In the genomic region with DNA sequence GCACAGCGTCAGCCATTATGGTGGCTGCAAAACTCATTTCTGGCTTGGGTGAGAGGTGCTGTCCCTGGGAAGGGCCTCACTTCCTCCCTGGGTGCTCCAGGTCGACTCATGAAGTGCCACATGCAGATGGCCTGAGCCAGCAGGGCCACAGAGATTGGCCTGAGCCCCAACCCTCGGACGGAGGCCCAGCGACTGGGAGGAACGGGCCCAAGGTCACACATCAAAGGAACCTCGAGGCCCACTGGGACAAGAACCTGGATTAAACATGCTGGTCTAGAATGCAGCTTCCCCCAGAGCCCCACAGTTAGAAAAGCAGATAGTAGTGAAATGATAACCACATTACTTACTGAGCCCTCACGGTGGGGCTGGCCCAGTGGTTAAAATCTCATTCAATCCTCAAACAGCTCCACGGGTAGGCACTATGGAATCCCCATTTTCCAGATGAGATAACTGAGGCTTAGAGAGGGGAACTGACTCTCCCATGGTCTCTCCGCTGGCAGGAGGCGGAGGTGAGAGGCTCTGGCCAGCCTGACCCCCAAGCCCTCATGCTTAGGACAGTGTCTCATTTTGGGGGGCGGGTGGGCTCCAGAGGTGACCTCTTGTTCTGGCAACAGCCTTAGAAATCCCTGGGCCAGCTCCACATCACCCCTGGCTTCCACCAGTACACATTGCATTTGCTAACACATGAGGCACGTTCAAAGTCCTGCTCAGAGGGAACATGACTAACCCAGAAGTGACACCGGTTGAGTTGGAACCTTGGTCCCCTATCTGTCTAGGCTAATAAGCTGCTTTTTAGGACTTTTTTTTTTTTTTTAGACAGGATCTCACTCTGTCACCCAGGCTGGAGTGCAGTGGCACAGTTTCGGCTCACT, we compare ENCODE assay signal across 27 cellular contexts. TPM values are rescaled to one million over a fixed set of nuclear protein-coding genes. Genes with fewer than 3 reads are reported as not detected.
DNase-seq lines count a peak whose midpoint lies in the region; ATAC-seq, FAIRE-seq and TF ChIP-seq lines count a peak whose summit lies in the region.
"Had no signal": no experiment of that assay in that cellular context is flagged by ENCODE, and none has a peak within 500 bp of the region (broad histone marks: within the 10 kb centered on the region; RNA-seq: fewer than 3 reads in every experiment).

No MANE protein-coding gene starts in this region.

- TF ChIP-seq EP300 in A549 (IDR thresholded peaks at IDR 0.05) (no peak), HepG2 (IDR thresholded peaks at IDR 0.05; ENCODE audit: low read depth in 2 of 2, low read length in 2 of 2) (peak; percentile 51 to 57; a peak in 1 of 4 replicates), HepG2 (CRISPR knock-in tag; IDR thresholded peaks at IDR 0.05; ENCODE audit: borderline replicate concordance) (no peak), suprapubic skin (IDR thresholded peaks at IDR 0.05) (no peak)

- no peak for TF ChIP-seq POLR2A in A549 (IDR thresholded peaks at IDR 0.05; ENCODE audit: low read length)
- TF ChIP-seq POLR2A in HepG2 (IDR thresholded peaks at IDR 0.05; ENCODE audit: insufficient read depth in 1 of 2, low read depth in 2 of 2, low read length in 2 of 2), result 0 out of 4 replicates have a peak, but pooled peaks of 1 of the 2 experiments have one; percentile 9
- TF ChIP-seq POLR2A in suprapubic skin (IDR thresholded peaks at IDR 0.05), result no peak
- TF ChIP-seq POLR2A in gastrocnemius medialis (IDR thresholded peaks at IDR 0.05), result no peak

- no peaks in the 10 kb centered on the region for H3K36me3 Mint-ChIP-seq in HFFc6 (ENCODE audit: low read depth)
- H3K36me3 Mint-ChIP-seq in brain, result peaks cover 38% of the 10 kb centered on the region
- H3K36me3 Mint-ChIP-seq: activated naive CD4-positive, alpha-beta T cell treated with anti-CD3 and anti-CD28 coated beads, Interleukin-2, amount 10 ng/mL, durations not matched to agents 7 days and 5 days had no signal

- no peaks in the 10 kb centered on the region for H4K20me1 ChIP-seq in HepG2 (ENCODE audit: insufficient read depth, low read length)

- TSS peak; percentile 17 for BruUV-seq in HepG2 (replicated peaks; lab: Mats Ljungman, UMichigan)

- no peak for TF ChIP-seq CTCF in A549 (IDR thresholded peaks at IDR 0.05)
- peak; percentile 22; the same call in 1 of the 2 replicates for TF ChIP-seq CTCF in HFFc6 (IDR thresholded peaks at IDR 0.05)
- no peak for TF ChIP-seq CTCF in brain (conservative IDR thresholded peaks at IDR 0.05)
- TF ChIP-seq CTCF in HepG2 (CRISPR knock-in tag; IDR thresholded peaks at IDR 0.05), result peak; percentile 82
- no peak for TF ChIP-seq CTCF in suprapubic skin (IDR thresholded peaks at IDR 0.05)
- no peak for TF ChIP-seq CTCF in gastrocnemius medialis (IDR thresholded peaks at IDR 0.05 in 4 of 5, conservative IDR thresholded peaks at IDR 0.05 in 1 of 5)

- no peak overlapping the region for H3K27ac Mint-ChIP-seq in HFFc6
- H3K27ac Mint-ChIP-seq in brain, result peak overlapping the region in 3 of 5 experiments; percentile 19 to 99 (median 34)
- H3K27ac Mint-ChIP-seq: activated naive CD4-positive, alpha-beta T cell treated with anti-CD3 and anti-CD28 coated beads, Interleukin-2, amount 10 ng/mL, durations not matched to agents 7 days and 5 days; activated T-cell treated with anti-CD3 and anti-CD28 coated beads, Interleukin-2, amount 50 U/mL, for 72 hours; IgD-negative memory B cell; memory B cell had no signal

- in situ Hi-C loops in HepG2 (cut with HindIII; ENCODE audit: extremely low pct_ligation_motif_present, low pct_unique_long_range_greater_than_20kb), result no loop called here
- in situ Hi-C loops in gastrocnemius medialis (cut with MboI; ENCODE audit: low sequenced_read_pairs in 4 of 4), result loop anchor here in 2 of 4 donors (10.0 to 25.0 kb wide), 2 partner anchors 136 to 138 kb away; partner anchors contain the start of gene BLCAP (in 1 of the 2)

- H3K27me3 Mint-ChIP-seq in HFFc6 (ENCODE audit: insufficient read depth) (peaks cover 3% of the 10 kb centered on the region), brain (no peaks in the 10 kb centered on the region)
- H3K27me3 Mint-ChIP-seq: activated naive CD4-positive, alpha-beta T cell treated with anti-CD3 and anti-CD28 coated beads, Interleukin-2, amount 10 ng/mL, durations not matched to agents 7 days and 5 days; IgD-negative memory B cell; memory B cell had no signal

- no peaks in the 10 kb centered on the region for H3K9me3 ChIP-seq in A549
- no peaks in the 10 kb centered on the region for H3K9me3 ChIP-seq in HepG2 (ENCODE audit: low read length)
- H3K9me3 ChIP-seq in suprapubic skin, result no peaks in the 10 kb centered on the region
- H3K9me3 ChIP-seq in gastrocnemius medialis, result no peaks in the 10 kb centered on the region
- H3K9me3 ChIP-seq: BLaER1 treated with 17β-estradiol and CSF1 and Interleukin-3, amounts not matched to agents 10 nM and 100 nM had no signal

- no peak for TF ChIP-seq RAD21 in A549 (conservative IDR thresholded peaks at IDR 0.05 in 1 of 2, IDR thresholded peaks at IDR 0.05 in 1 of 2)
- peak; percentile 84 for TF ChIP-seq RAD21 in HepG2 (CRISPR knock-in tag; IDR thresholded peaks at IDR 0.05)

- H3K9ac ChIP-seq in HepG2 (ENCODE audit: insufficient read depth, low read depth, low read length), result peak overlapping the region; percentile 12
- H3K9ac ChIP-seq: BLaER1 treated with 17β-estradiol and CSF1 and Interleukin-3, amounts not matched to agents 10 nM and 100 nM had no signal

- H3K4me3 Mint-ChIP-seq in HFFc6, result no peak overlapping the region
- no peak overlapping the region for H3K4me3 Mint-ChIP-seq in brain
- H3K4me3 Mint-ChIP-seq: activated naive CD4-positive, alpha-beta T cell treated with anti-CD3 and anti-CD28 coated beads, Interleukin-2, amount 10 ng/mL, durations not matched to agents 7 days and 5 days; activated T-cell treated with anti-CD3 and anti-CD28 coated beads, Interleukin-2, amount 50 U/mL, for 72 hours; memory B cell had no signal

- H3K27ac ChIP-seq in A549, result peak overlapping the region in 1 of 2 experiments; percentile 84; a peak in 3 of 6 replicates
- H3K27ac ChIP-seq in HepG2 (ENCODE audit: extremely low read length, insufficient read depth, low read length), result peak overlapping the region; percentile 67
- no peak overlapping the region for H3K27ac ChIP-seq in suprapubic skin
- no peak overlapping the region for H3K27ac ChIP-seq in gastrocnemius medialis
- H3K27ac ChIP-seq: BLaER1 treated with 17β-estradiol and CSF1 and Interleukin-3, amounts not matched to agents 10 nM and 100 nM; cardiac muscle cell; skin epidermis had no signal

- no peaks in the 10 kb centered on the region for H3K79me2 ChIP-seq in HepG2 (ENCODE audit: insufficient read depth, low read length)

- H3K4me2 ChIP-seq in A549 (no peak overlapping the region), HepG2 (ENCODE audit: low read depth, low read length) (peak overlapping the region; percentile 37)
- H3K4me2 ChIP-seq: BLaER1 treated with 17β-estradiol and CSF1 and Interleukin-3, amounts not matched to agents 10 nM and 100 nM had no signal

- ATAC-seq in A549, result no peak
- ATAC-seq in HepG2, result peak; percentile 88
- ATAC-seq in GM21423 (IDR thresholded peaks at IDR 0.05; ENCODE audit: unreplicated experiment), result no peak
- no peak for ATAC-seq in gastrocnemius medialis
- ATAC-seq in HG03108 (IDR thresholded peaks at IDR 0.05; ENCODE audit: unreplicated experiment), result no peak
- ATAC-seq: activated T-cell treated with anti-CD3 and anti-CD28 coated beads, Interleukin-2, amount 50 U/mL, for 72 hours had no signal

- CTCF ChIA-PET in A549 (lab: Yijun Ruan, JAX) (interaction anchor here (0.6 to 6.4 kb wide), 10 partner anchors 8 to 156 kb away, joined by 3 to 49 read pairs (median 4); partner anchors contain the start of gene SRC), HepG2 (lab: Yijun Ruan, JAX; ENCODE audit: low intra/inter-chr PET ratio, low total read pairs) (interaction anchor here (1.0 to 2.2 kb wide), 2 partner anchors 14 to 130 kb away, joined by 3 to 7 read pairs; no protein-coding TSS in a partner anchor)

- peak in 1 of 2 experiments; percentile 64 for DNase-seq in A549 (ENCODE audit: low read depth in 1 of 2, low spot score in 1 of 2)
- DNase-seq in HFFc6, result no peak
- peak; percentile 99 for DNase-seq in HepG2 (ENCODE audit: low spot score)
- no peak for DNase-seq in suprapubic skin (ENCODE audit: low spot score in 2 of 2)
- no peak for DNase-seq in gastrocnemius medialis
- DNase-seq: ACHN; activated CD4-positive, alpha-beta T cell treated with anti-CD3 and anti-CD28 coated beads for 1 hour; activated naive CD4-positive, alpha-beta T cell treated with anti-CD3 and anti-CD28 coated beads, Interleukin-2, amount 10 ng/mL, durations not matched to agents 7 days and 5 days; activated T-cell treated with anti-CD3 and anti-CD28 coated beads, Interleukin-2, amount 50 U/mL, for 72 hours; amygdala; COR-L47; DMS79; NCI-H1417; NCI-H2081 treated with DMSO at 0.1 percent for 48 hours; NCI-H82; nucleus accumbens; OCI-M1; stimulated activated CD4-positive, alpha-beta T cell treated with anti-CD3 and anti-CD28 coated beads, Interleukin-2, amount 100 ng/mL, for 24 hours had no signal

- no peak for FAIRE-seq in A549 (lab: Jason Lieb, UNC)
- FAIRE-seq in HepG2 (lab: Jason Lieb, UNC), result peak; percentile 100
- FAIRE-seq: endometrium had no signal

- intact Hi-C loops in HepG2 (cut with micrococcal nuclease; ENCODE audit: unreplicated experiment) (loop anchor here (5.0 kb wide), 1 partner anchor 132 kb away; no protein-coding TSS in a partner anchor), gastrocnemius medialis (cut with DNase I; ENCODE audit: low total_unique reads) (no loop called here)

- H3K4me1 ChIP-seq in A549 (peaks cover 37% of the 10 kb centered on the region), HepG2 (ENCODE audit: insufficient read depth, low read length) (peaks cover 56% of the 10 kb centered on the region), suprapubic skin (peaks cover 16% of the 10 kb centered on the region), gastrocnemius medialis (no peaks in the 10 kb centered on the region)

- peaks cover 31 to 62% of the 10 kb centered on the region in 2 experiments for H3K36me3 ChIP-seq in HepG2 (replicated peaks in 1 of 2; ENCODE audit: control insufficient read depth in 1 of 2, insufficient read depth in 2 of 2, low read length in 2 of 2)
- H3K36me3 ChIP-seq in suprapubic skin, result peaks cover 64% of the 10 kb centered on the region
- H3K36me3 ChIP-seq in gastrocnemius medialis, result no peaks in the 10 kb centered on the region

- no peaks in the 10 kb centered on the region for H3K27me3 ChIP-seq in HepG2 (ENCODE audit: control insufficient read depth in 1 of 2, insufficient read depth in 2 of 2, low read length in 2 of 2)
- no peaks in the 10 kb centered on the region for H3K27me3 ChIP-seq in suprapubic skin
- peaks cover 6 to 21% (median 16%) of the 10 kb centered on the region in 3 donors for H3K27me3 ChIP-seq in gastrocnemius medialis
- H3K27me3 ChIP-seq: BLaER1 treated with 17β-estradiol and CSF1 and Interleukin-3, amounts not matched to agents 10 nM and 100 nM; cardiac muscle cell had no signal

- 79% methylated on average over 15 of the region's 15 CpGs for WGBS in A549 (ENCODE audit: missing lambda C conversion rate)
- 24% methylated on average over 15 of the region's 15 CpGs for WGBS in HepG2 (ENCODE audit: low lambda C conversion rate)
- 87% methylated on average over 12 of the region's 15 CpGs for WGBS in suprapubic skin

- H3K4me1 Mint-ChIP-seq in HFFc6 (ENCODE audit: low read depth) (peaks cover 6% of the 10 kb centered on the region; the same call in 1 of the 2 replicates), brain (peaks cover 34% of the 10 kb centered on the region)
- H3K4me1 Mint-ChIP-seq: activated naive CD4-positive, alpha-beta T cell treated with anti-CD3 and anti-CD28 coated beads, Interleukin-2, amount 10 ng/mL, durations not matched to agents 7 days and 5 days; memory B cell had no signal

- H3K9me3 Mint-ChIP-seq in HFFc6, result no peaks in the 10 kb centered on the region
- H3K9me3 Mint-ChIP-seq in brain, result no peaks in the 10 kb centered on the region
- H3K9me3 Mint-ChIP-seq: activated naive CD4-positive, alpha-beta T cell treated with anti-CD3 and anti-CD28 coated beads, Interleukin-2, amount 10 ng/mL, durations not matched to agents 7 days and 5 days; activated T-cell treated with anti-CD3 and anti-CD28 coated beads, Interleukin-2, amount 50 U/mL, for 72 hours; IgD-negative memory B cell; memory B cell had no signal

- H3K4me3 ChIP-seq in A549 (no peak overlapping the region), HepG2 (replicated peaks in 1 of 3; ENCODE audit: insufficient read depth in 1 of 3, low read depth in 2 of 3, low read length in 3 of 3) (0 out of 6 replicates have a peak overlapping the region, but pooled peaks of 1 of the 3 experiments have one; percentile 1), suprapubic skin (no peak overlapping the region), gastrocnemius medialis (no peak overlapping the region)
- H3K4me3 ChIP-seq: BLaER1 treated with 17β-estradiol and CSF1 and Interleukin-3, amounts not matched to agents 10 nM and 100 nM; cardiac muscle cell; skin epidermis had no signal

- POLR2A ChIA-PET in A549 (lab: Yijun Ruan, JAX), result no interaction called here
- POLR2A ChIA-PET in HepG2 (lab: Yijun Ruan, JAX), result interaction anchor here (0.8 to 3.5 kb wide), 9 partner anchors 19 to 139 kb away, joined by 3 to 14 read pairs (median 6); partner anchors contain the start of genes BLCAP and MANBAL

- no peak overlapping the region for H2AFZ ChIP-seq in HepG2 (ENCODE audit: low read length)

RNA-seq across cellular contexts. Expression of gene SRC, which starts 53.0 kb away (rescaled TPM):
- polyA plus RNA-seq in A549 (2011; rRNA removed) (154 and 212 TPM in 2 replicates), A549 (2017; fragmentation: RNase III; extraction: RNeasy Plus Mini Kit Qiagen cat#74134 plus additional on column Dnase treatment) (133 to 139 TPM (median 134 TPM) in 3 replicates), brain (ENCODE audit: insufficient read depth, low read depth, low replicate concordance) (60.3 TPM), HepG2 (2011; rRNA removed) (192 and 229 TPM in 2 replicates)
- polyA plus RNA-seq in A549 (2012; cell fraction: cytosol; rRNA removed), result 122 and 170 TPM in 2 replicates
- polyA plus RNA-seq in A549 (2012; cell fraction: nucleus; rRNA removed), result 500 and 511 TPM in 2 replicates
- 278 and 313 TPM in 2 replicates for polyA minus RNA-seq in A549 (2011; rRNA and poly(A)+ RNA removed)
- 10 to 100 TPM; 22.0 to 35.6 (median 24.6) TPM for total RNA-seq in HFFc6 (2021; fragmentation: NEBNext Ultra II Directional; extraction: Animal tissue kit (Norgen Biotek cat#: 25700))
- total RNA-seq in HepG2 (2016; rRNA removed; fragmentation: Illumina TruSeq; extraction: Trizol) (54.7 and 59.7 TPM in 2 replicates), suprapubic skin (10 to 100 TPM; 18.8 to 39.5 (median 26.0) TPM), gastrocnemius medialis (1 to 10 TPM; 1.0 to 2.3 (median 1.8) TPM)
- 18.4 and 21.0 TPM in 2 replicates for total RNA-seq in HepG2 (2016; cell fraction: cytosol; rRNA removed; fragmentation: Illumina TruSeq; extraction: Trizol; ENCODE audit: low read depth)
- 48.2 and 56.8 TPM in 2 replicates for total RNA-seq in HepG2 (2016; cell fraction: insoluble cytoplasmic fraction; rRNA removed; fragmentation: Illumina TruSeq; extraction: Trizol)
- total RNA-seq in HepG2 (2016; cell fraction: membrane; rRNA removed; fragmentation: Illumina TruSeq; extraction: Trizol), result 25.3 and 30.3 TPM in 2 replicates
- total RNA-seq in HepG2 (2016; cell fraction: nucleus; rRNA removed; fragmentation: Illumina TruSeq; extraction: Trizol), result 60.1 and 65.6 TPM in 2 replicates
- polyA plus RNA-seq in HepG2 (2011; cell fraction: cytosol; rRNA removed), result 97.4 and 112 TPM in 2 replicates
- polyA plus RNA-seq in HepG2 (2011; cell fraction: nucleus; rRNA removed), result 448 and 459 TPM in 2 replicates
- 148 and 158 TPM in 2 replicates for polyA plus RNA-seq in HepG2 (2012)
- polyA plus RNA-seq in HepG2 (2016; cell fraction: cytosol; fragmentation: Illumina TruSeq; extraction: Trizol; ENCODE audit: low read depth), result 3.4 and 4.0 TPM in 2 replicates
- polyA plus RNA-seq in HepG2 (2016; cell fraction: insoluble cytoplasmic fraction; fragmentation: Illumina TruSeq; extraction: Trizol; ENCODE audit: low read depth), result 43.5 and 52.9 TPM in 2 replicates
- 13.5 and 16.0 TPM in 2 replicates for polyA plus RNA-seq in HepG2 (2016; cell fraction: membrane; fragmentation: Illumina TruSeq; extraction: Trizol; ENCODE audit: low read depth)
- polyA plus RNA-seq in HepG2 (2016; cell fraction: nucleus; fragmentation: Illumina TruSeq; extraction: Trizol; ENCODE audit: insufficient read depth, low read depth), result 92.1 and 101 TPM in 2 replicates
- 0.87 and 280 TPM in 2 replicates for polyA minus RNA-seq in HepG2 (2011; rRNA and poly(A)+ RNA removed; ENCODE audit: low replicate concordance)
- polyA minus RNA-seq in HepG2 (2011; cell fraction: cytosol; rRNA and poly(A)+ RNA removed), result 92.5 and 127 TPM in 2 replicates
- 209 and 267 TPM in 2 replicates for polyA minus RNA-seq in HepG2 (2011; cell fraction: nucleus; rRNA and poly(A)+ RNA removed)

Comparison
In these comparisons a context has a peak if more than half of its experiments do, and no peak if none do; other contexts are left out.
1. CTCF ChIP-seq: peak in HFFc6 (single experiment) and HepG2 (single experiment); none in A549 (single experiment), brain (0 of 2), suprapubic skin (0 of 2) and gastrocnemius medialis (0 of 5).
2. RNA of gene SRC, which starts 53.0 kb away (total RNA-seq): 18.4 to 65.6 TPM in HepG2, 18.8 to 39.5 TPM in suprapubic skin and 22.0 to 35.6 TPM in HFFc6; 1.0 to 2.3 TPM in gastrocnemius medialis; every median in the first group is over 4 times any median in the second.
3. Of the 38 proteins assayed by ChIP-seq in both HepG2 and A549: peak only in HepG2: BCL3, BHLHE40, CEBPB, CTCF, EHMT2, EP300 and 9 more; only in A549: none; in both: CHD4, HDAC2 and KDM1A; in neither: 15; mixed calls (peak in some experiments, not most) for 5.